1 cellular context compared by ENCODE assay signal in genomic region chr2:20013061-20013721, GRCh38.
TF ChIP-seq lines count a peak whose summit lies in the region.

No MANE protein-coding gene starts in this region.

TF ChIP-seq in HepG2, 621 proteins besides CTCF, POLR2A, EP300 and RAD21 (continued from another document):
- TF ChIP-seq ZNF609 (CRISPR knock-in tag; IDR thresholded peaks at IDR 0.05; ENCODE audit: borderline replicate concordance) (0 out of 2 replicates have a peak, but pooled peaks have one; percentile 49), KDM1A (CRISPR knock-in tag; IDR thresholded peaks at IDR 0.05) (no peak), ZNF749 (CRISPR knock-in tag; IDR thresholded peaks at IDR 0.05; ENCODE audit: borderline replicate concordance) (no peak), ZNF670 (CRISPR knock-in tag; IDR thresholded peaks at IDR 0.05; ENCODE audit: borderline replicate concordance) (peak; percentile 31; the same call in 1 of the 2 replicates), ZNF160 (CRISPR knock-in tag; IDR thresholded peaks at IDR 0.05) (no peak), ZNF235 (CRISPR knock-in tag; IDR thresholded peaks at IDR 0.05; ENCODE audit: borderline replicate concordance) (no peak), PHF20 (CRISPR knock-in tag; IDR thresholded peaks at IDR 0.05) (peak; percentile 16), ATF1 (CRISPR knock-in tag; IDR thresholded peaks at IDR 0.05) (no peak), ZNF557 (CRISPR knock-in tag; IDR thresholded peaks at IDR 0.05) (no peak), CBX1 (IDR thresholded peaks at IDR 0.05; ENCODE audit: low read depth) (no peak), PHF8 (CRISPR knock-in tag; IDR thresholded peaks at IDR 0.05) (no peak), ARID2 (CRISPR knock-in tag; IDR thresholded peaks at IDR 0.05; ENCODE audit: borderline replicate concordance) (0 out of 2 replicates have a peak, but pooled peaks have one; percentile 3), DNMT1 (CRISPR knock-in tag; IDR thresholded peaks at IDR 0.05) (no peak), RARG (CRISPR knock-in tag; IDR thresholded peaks at IDR 0.05; ENCODE audit: low read depth) (no peak), SNRNP70 (IDR thresholded peaks at IDR 0.05; ENCODE audit: low read depth, low read length) (no peak), ZFY (CRISPR knock-in tag; IDR thresholded peaks at IDR 0.05) (no peak), NFATC3 (CRISPR knock-in tag; IDR thresholded peaks at IDR 0.05) (no peak), ZNF768 (CRISPR knock-in tag; IDR thresholded peaks at IDR 0.05) (no peak), SATB2 (CRISPR knock-in tag; IDR thresholded peaks at IDR 0.05) (no peak), NFE2L2 (IDR thresholded peaks at IDR 0.05; ENCODE audit: low read length) (no peak), YY1 (IDR thresholded peaks at IDR 0.05; ENCODE audit: insufficient read depth, insufficient replicate concordance, low read depth, low read length) (no peak), MAFF (IDR thresholded peaks at IDR 0.05; ENCODE audit: low read depth, low read length) (no peak), CENPT (CRISPR knock-in tag; IDR thresholded peaks at IDR 0.05; ENCODE audit: low read depth) (no peak), HCFC1 (IDR thresholded peaks at IDR 0.05; ENCODE audit: low read depth, low read length) (no peak), PAX8 (CRISPR knock-in tag; IDR thresholded peaks at IDR 0.05; ENCODE audit: borderline replicate concordance) (no peak), MED8 (CRISPR knock-in tag; IDR thresholded peaks at IDR 0.05; ENCODE audit: insufficient replicate concordance) (peak; percentile 67), ZNF775 (CRISPR knock-in tag; IDR thresholded peaks at IDR 0.05; ENCODE audit: borderline replicate concordance) (no peak), ZNF839 (CRISPR knock-in tag; IDR thresholded peaks at IDR 0.05; ENCODE audit: borderline replicate concordance) (no peak), PHB2 (IDR thresholded peaks at IDR 0.05; ENCODE audit: partially characterized antibody) (no peak)
- TF ChIP-seq, protein P1, sequence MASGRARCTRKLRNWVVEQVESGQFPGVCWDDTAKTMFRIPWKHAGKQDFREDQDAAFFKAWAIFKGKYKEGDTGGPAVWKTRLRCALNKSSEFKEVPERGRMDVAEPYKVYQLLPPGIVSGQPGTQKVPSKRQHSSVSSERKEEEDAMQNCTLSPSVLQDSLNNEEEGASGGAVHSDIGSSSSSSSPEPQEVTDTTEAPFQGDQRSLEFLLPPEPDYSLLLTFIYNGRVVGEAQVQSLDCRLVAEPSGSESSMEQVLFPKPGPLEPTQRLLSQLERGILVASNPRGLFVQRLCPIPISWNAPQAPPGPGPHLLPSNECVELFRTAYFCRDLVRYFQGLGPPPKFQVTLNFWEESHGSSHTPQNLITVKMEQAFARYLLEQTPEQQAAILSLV (CRISPR knock-in tag; IDR thresholded peaks at IDR 0.05; ENCODE audit: borderline replicate concordance) = no peak
- TF ChIP-seq, protein P2, sequence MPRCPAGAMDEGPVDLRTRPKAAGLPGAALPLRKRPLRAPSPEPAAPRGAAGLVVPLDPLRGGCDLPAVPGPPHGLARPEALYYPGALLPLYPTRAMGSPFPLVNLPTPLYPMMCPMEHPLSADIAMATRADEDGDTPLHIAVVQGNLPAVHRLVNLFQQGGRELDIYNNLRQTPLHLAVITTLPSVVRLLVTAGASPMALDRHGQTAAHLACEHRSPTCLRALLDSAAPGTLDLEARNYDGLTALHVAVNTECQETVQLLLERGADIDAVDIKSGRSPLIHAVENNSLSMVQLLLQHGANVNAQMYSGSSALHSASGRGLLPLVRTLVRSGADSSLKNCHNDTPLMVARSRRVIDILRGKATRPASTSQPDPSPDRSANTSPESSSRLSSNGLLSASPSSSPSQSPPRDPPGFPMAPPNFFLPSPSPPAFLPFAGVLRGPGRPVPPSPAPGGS (CRISPR knock-in tag; IDR thresholded peaks at IDR 0.05) = no peak
- TF ChIP-seq, protein P3, sequence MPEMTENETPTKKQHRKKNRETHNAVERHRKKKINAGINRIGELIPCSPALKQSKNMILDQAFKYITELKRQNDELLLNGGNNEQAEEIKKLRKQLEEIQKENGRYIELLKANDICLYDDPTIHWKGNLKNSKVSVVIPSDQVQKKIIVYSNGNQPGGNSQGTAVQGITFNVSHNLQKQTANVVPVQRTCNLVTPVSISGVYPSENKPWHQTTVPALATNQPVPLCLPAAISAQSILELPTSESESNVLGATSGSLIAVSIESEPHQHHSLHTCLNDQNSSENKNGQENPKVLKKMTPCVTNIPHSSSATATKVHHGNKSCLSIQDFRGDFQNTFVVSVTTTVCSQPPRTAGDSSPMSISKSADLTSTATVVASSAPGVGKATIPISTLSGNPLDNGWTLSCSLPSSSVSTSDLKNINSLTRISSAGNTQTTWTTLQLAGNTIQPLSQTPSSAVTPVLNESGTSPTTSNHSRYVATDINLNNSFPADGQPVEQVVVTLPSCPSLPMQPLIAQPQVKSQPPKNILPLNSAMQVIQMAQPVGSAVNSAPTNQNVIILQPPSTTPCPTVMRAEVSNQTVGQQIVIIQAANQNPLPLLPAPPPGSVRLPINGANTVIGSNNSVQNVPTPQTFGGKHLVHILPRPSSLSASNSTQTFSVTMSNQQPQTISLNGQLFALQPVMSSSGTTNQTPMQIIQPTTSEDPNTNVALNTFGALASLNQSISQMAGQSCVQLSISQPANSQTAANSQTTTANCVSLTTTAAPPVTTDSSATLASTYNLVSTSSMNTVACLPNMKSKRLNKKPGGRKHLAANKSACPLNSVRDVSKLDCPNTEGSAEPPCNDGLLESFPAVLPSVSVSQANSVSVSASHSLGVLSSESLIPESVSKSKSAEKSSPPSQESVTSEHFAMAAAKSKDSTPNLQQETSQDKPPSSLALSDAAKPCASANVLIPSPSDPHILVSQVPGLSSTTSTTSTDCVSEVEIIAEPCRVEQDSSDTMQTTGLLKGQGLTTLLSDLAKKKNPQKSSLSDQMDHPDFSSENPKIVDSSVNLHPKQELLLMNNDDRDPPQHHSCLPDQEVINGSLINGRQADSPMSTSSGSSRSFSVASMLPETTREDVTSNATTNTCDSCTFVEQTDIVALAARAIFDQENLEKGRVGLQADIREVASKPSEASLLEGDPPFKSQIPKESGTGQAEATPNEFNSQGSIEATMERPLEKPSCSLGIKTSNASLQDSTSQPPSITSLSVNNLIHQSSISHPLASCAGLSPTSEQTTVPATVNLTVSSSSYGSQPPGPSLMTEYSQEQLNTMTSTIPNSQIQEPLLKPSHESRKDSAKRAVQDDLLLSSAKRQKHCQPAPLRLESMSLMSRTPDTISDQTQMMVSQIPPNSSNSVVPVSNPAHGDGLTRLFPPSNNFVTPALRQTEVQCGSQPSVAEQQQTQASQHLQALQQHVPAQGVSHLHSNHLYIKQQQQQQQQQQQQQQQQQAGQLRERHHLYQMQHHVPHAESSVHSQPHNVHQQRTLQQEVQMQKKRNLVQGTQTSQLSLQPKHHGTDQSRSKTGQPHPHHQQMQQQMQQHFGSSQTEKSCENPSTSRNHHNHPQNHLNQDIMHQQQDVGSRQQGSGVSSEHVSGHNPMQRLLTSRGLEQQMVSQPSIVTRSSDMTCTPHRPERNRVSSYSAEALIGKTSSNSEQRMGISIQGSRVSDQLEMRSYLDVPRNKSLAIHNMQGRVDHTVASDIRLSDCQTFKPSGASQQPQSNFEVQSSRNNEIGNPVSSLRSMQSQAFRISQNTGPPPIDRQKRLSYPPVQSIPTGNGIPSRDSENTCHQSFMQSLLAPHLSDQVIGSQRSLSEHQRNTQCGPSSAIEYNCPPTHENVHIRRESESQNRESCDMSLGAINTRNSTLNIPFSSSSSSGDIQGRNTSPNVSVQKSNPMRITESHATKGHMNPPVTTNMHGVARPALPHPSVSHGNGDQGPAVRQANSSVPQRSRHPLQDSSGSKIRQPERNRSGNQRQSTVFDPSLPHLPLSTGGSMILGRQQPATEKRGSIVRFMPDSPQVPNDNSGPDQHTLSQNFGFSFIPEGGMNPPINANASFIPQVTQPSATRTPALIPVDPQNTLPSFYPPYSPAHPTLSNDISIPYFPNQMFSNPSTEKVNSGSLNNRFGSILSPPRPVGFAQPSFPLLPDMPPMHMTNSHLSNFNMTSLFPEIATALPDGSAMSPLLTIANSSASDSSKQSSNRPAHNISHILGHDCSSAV (CRISPR knock-in tag; IDR thresholded peaks at IDR 0.05; ENCODE audit: borderline replicate concordance) = no peak
- TF ChIP-seq, protein P4, sequence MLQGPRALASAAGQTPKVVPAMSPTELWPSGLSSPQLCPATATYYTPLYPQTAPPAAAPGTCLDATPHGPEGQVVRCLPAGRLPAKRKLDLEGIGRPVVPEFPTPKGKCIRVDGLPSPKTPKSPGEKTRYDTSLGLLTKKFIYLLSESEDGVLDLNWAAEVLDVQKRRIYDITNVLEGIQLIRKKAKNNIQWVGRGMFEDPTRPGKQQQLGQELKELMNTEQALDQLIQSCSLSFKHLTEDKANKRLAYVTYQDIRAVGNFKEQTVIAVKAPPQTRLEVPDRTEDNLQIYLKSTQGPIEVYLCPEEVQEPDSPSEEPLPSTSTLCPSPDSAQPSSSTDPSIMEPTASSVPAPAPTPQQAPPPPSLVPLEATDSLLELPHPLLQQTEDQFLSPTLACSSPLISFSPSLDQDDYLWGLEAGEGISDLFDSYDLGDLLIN (CRISPR knock-in tag; IDR thresholded peaks at IDR 0.05; ENCODE audit: borderline replicate concordance) = no peak
